In genomic region chr1:61337981-61338848, GRCh38 we compare ENCODE assay signal across 1 cellular context.
TF ChIP-seq lines count a peak whose summit lies in the region.

No MANE protein-coding gene starts in this region.

TF ChIP-seq in HepG2, 621 proteins besides CTCF, POLR2A, EP300 and RAD21 (continued from another document and continues in another):
- TF ChIP-seq, protein P1, sequence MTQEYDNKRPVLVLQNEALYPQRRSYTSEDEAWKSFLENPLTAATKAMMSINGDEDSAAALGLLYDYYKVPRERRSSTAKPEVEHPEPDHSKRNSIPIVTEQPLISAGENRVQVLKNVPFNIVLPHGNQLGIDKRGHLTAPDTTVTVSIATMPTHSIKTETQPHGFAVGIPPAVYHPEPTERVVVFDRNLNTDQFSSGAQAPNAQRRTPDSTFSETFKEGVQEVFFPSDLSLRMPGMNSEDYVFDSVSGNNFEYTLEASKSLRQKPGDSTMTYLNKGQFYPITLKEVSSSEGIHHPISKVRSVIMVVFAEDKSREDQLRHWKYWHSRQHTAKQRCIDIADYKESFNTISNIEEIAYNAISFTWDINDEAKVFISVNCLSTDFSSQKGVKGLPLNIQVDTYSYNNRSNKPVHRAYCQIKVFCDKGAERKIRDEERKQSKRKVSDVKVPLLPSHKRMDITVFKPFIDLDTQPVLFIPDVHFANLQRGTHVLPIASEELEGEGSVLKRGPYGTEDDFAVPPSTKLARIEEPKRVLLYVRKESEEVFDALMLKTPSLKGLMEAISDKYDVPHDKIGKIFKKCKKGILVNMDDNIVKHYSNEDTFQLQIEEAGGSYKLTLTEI (CRISPR knock-in tag; conservative IDR thresholded peaks at IDR 0.05), result no peak
- TF ChIP-seq SALL2 (CRISPR knock-in tag; IDR thresholded peaks at IDR 0.05) (no peak; the same call in 1 of the 2 replicates), ZNF20 (CRISPR knock-in tag; IDR thresholded peaks at IDR 0.05) (no peak), ZNF136 (CRISPR knock-in tag; IDR thresholded peaks at IDR 0.05; ENCODE audit: low read depth) (no peak), ZMYM2 (CRISPR knock-in tag; IDR thresholded peaks at IDR 0.05) (no peak), ZSCAN9 (CRISPR knock-in tag; IDR thresholded peaks at IDR 0.05; ENCODE audit: borderline replicate concordance) (no peak), CAMTA2 (CRISPR knock-in tag; IDR thresholded peaks at IDR 0.05; ENCODE audit: borderline replicate concordance) (no peak), THRA (CRISPR knock-in tag; IDR thresholded peaks at IDR 0.05; ENCODE audit: borderline replicate concordance) (no peak), ZKSCAN5 (CRISPR knock-in tag; IDR thresholded peaks at IDR 0.05) (no peak), ZNF274 (CRISPR knock-in tag; IDR thresholded peaks at IDR 0.05) (no peak), ZNF773 (CRISPR knock-in tag; IDR thresholded peaks at IDR 0.05; ENCODE audit: borderline replicate concordance) (no peak), NRL (CRISPR knock-in tag; IDR thresholded peaks at IDR 0.05; ENCODE audit: borderline replicate concordance) (no peak), CEBPG (CRISPR knock-in tag; IDR thresholded peaks at IDR 0.05) (no peak; the same call in 1 of the 2 replicates), ZNF724P (CRISPR knock-in tag; IDR thresholded peaks at IDR 0.05; ENCODE audit: borderline replicate concordance) (no peak), ZNF343 (CRISPR knock-in tag; IDR thresholded peaks at IDR 0.05) (no peak), ZNF788 (CRISPR knock-in tag; IDR thresholded peaks at IDR 0.05; ENCODE audit: borderline replicate concordance) (no peak), HES4 (CRISPR knock-in tag; IDR thresholded peaks at IDR 0.05; ENCODE audit: borderline replicate concordance) (no peak), SSRP1 (CRISPR knock-in tag; IDR thresholded peaks at IDR 0.05) (no peak), ZNF597 (CRISPR knock-in tag; IDR thresholded peaks at IDR 0.05) (no peak), KLF11 (CRISPR knock-in tag; IDR thresholded peaks at IDR 0.05) (no peak), ZNF577 (CRISPR knock-in tag; IDR thresholded peaks at IDR 0.05; ENCODE audit: borderline replicate concordance, low read depth) (no peak), ZBTB46 (CRISPR knock-in tag; IDR thresholded peaks at IDR 0.05; ENCODE audit: borderline replicate concordance) (no peak)
- TF ChIP-seq, protein P2, sequence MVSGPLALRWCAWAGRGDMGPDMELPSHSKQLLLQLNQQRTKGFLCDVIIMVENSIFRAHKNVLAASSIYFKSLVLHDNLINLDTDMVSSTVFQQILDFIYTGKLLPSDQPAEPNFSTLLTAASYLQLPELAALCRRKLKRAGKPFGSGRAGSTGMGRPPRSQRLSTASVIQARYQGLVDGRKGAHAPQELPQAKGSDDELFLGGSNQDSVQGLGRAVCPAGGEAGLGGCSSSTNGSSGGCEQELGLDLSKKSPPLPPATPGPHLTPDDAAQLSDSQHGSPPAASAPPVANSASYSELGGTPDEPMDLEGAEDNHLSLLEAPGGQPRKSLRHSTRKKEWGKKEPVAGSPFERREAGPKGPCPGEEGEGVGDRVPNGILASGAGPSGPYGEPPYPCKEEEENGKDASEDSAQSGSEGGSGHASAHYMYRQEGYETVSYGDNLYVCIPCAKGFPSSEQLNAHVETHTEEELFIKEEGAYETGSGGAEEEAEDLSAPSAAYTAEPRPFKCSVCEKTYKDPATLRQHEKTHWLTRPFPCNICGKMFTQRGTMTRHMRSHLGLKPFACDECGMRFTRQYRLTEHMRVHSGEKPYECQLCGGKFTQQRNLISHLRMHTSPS (CRISPR knock-in tag; IDR thresholded peaks at IDR 0.05; ENCODE audit: low read depth), result peak; percentile 71; the same call in 1 of the 2 replicates
- TF ChIP-seq, protein P3, sequence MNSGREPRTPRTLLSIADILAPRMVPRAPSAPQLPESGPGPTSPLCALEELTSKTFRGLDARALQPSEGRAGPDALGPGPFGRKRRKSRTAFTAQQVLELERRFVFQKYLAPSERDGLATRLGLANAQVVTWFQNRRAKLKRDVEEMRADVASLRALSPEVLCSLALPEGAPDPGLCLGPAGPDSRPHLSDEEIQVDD (CRISPR knock-in tag; IDR thresholded peaks at IDR 0.05; ENCODE audit: borderline replicate concordance), result no peak
- TF ChIP-seq, protein P4, sequence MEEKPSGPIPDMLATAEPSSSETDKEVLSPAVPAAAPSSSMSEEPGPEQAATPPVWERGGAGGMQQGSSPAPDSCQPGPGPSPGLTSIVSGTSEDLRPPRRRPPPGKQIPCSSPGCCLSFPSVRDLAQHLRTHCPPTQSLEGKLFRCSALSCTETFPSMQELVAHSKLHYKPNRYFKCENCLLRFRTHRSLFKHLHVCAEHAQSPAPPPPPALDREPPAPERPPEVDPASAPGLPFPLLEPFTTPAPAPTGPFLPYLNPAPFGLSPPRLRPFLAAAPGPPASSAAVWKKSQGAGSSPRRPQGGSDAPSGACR (CRISPR knock-in tag; IDR thresholded peaks at IDR 0.05), result no peak
- TF ChIP-seq, protein P5, sequence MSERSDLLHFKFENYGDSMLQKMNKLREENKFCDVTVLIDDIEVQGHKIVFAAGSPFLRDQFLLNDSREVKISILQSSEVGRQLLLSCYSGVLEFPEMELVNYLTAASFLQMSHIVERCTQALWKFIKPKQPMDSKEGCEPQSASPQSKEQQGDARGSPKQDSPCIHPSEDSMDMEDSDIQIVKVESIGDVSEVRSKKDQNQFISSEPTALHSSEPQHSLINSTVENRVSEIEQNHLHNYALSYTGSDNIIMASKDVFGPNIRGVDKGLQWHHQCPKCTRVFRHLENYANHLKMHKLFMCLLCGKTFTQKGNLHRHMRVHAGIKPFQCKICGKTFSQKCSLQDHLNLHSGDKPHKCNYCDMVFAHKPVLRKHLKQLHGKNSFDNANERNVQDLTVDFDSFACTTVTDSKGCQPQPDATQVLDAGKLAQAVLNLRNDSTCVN (CRISPR knock-in tag; IDR thresholded peaks at IDR 0.05; ENCODE audit: borderline replicate concordance), result 0 out of 2 replicates have a peak, but pooled peaks have one; percentile 13
- TF ChIP-seq, protein P6, sequence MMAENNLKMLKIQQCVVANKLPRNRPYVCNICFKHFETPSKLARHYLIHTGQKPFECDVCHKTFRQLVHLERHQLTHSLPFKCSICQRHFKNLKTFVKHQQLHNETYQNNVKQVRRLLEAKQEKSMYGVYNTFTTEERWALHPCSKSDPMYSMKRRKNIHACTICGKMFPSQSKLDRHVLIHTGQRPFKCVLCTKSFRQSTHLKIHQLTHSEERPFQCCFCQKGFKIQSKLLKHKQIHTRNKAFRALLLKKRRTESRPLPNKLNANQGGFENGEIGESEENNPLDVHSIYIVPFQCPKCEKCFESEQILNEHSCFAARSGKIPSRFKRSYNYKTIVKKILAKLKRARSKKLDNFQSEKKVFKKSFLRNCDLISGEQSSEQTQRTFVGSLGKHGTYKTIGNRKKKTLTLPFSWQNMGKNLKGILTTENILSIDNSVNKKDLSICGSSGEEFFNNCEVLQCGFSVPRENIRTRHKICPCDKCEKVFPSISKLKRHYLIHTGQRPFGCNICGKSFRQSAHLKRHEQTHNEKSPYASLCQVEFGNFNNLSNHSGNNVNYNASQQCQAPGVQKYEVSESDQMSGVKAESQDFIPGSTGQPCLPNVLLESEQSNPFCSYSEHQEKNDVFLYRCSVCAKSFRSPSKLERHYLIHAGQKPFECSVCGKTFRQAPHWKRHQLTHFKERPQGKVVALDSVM (CRISPR knock-in tag; IDR thresholded peaks at IDR 0.05), result no peak
- TF ChIP-seq, protein P7, sequence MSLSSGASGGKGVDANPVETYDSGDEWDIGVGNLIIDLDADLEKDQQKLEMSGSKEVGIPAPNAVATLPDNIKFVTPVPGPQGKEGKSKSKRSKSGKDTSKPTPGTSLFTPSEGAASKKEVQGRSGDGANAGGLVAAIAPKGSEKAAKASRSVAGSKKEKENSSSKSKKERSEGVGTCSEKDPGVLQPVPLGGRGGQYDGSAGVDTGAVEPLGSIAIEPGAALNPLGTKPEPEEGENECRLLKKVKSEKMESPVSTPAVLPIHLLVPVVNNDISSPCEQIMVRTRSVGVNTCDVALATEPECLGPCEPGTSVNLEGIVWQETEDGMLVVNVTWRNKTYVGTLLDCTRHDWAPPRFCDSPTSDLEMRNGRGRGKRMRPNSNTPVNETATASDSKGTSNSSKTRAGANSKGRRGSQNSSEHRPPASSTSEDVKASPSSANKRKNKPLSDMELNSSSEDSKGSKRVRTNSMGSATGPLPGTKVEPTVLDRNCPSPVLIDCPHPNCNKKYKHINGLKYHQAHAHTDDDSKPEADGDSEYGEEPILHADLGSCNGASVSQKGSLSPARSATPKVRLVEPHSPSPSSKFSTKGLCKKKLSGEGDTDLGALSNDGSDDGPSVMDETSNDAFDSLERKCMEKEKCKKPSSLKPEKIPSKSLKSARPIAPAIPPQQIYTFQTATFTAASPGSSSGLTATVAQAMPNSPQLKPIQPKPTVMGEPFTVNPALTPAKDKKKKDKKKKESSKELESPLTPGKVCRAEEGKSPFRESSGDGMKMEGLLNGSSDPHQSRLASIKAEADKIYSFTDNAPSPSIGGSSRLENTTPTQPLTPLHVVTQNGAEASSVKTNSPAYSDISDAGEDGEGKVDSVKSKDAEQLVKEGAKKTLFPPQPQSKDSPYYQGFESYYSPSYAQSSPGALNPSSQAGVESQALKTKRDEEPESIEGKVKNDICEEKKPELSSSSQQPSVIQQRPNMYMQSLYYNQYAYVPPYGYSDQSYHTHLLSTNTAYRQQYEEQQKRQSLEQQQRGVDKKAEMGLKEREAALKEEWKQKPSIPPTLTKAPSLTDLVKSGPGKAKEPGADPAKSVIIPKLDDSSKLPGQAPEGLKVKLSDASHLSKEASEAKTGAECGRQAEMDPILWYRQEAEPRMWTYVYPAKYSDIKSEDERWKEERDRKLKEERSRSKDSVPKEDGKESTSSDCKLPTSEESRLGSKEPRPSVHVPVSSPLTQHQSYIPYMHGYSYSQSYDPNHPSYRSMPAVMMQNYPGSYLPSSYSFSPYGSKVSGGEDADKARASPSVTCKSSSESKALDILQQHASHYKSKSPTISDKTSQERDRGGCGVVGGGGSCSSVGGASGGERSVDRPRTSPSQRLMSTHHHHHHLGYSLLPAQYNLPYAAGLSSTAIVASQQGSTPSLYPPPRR (CRISPR knock-in tag; IDR thresholded peaks at IDR 0.05; ENCODE audit: borderline replicate concordance), result peak; percentile 63; the same call in 1 of the 2 replicates
